ENCODE assay signal across 18 cellular contexts in genomic region chr11:2934611-2935239, GRCh38. TPM values are rescaled to one million over a fixed set of nuclear protein-coding genes. Genes with fewer than 3 reads are reported as not detected.
DNase-seq lines count a peak whose midpoint lies in the region; ATAC-seq and TF ChIP-seq lines count a peak whose summit lies in the region.
"Had no signal": no experiment of that assay in that cellular context is flagged by ENCODE, and none has a peak within 500 bp of the region (broad histone marks: within the 10 kb centered on the region; RNA-seq: fewer than 3 reads in every experiment).

No MANE protein-coding gene starts in this region.

- H3K36me3 ChIP-seq in mucosa of descending colon (ENCODE audit: low read depth) (no peaks in the 10 kb centered on the region), upper lobe of right lung (no peaks in the 10 kb centered on the region)

- H3K4me3 ChIP-seq in mucosa of descending colon: no peak overlapping the region
- no peak overlapping the region for H3K4me3 ChIP-seq in upper lobe of right lung
- H3K4me3 ChIP-seq: GM23248 had no signal

- H3K4me1 ChIP-seq in mucosa of descending colon (ENCODE audit: low read depth): peaks cover 7% of the 10 kb centered on the region
- H3K4me1 ChIP-seq in upper lobe of right lung: peaks cover 7% of the 10 kb centered on the region

- H3K27ac ChIP-seq in upper lobe of right lung: no peak overlapping the region
- H3K27ac ChIP-seq: GM23248 had no signal

- intact Hi-C loops in mucosa of descending colon (cut with DNase I, micrococcal nuclease) (no loop called here), upper lobe of right lung (cut with DNase I) (no loop called here)

- TF ChIP-seq CTCF in mucosa of descending colon (IDR thresholded peaks at IDR 0.05) (no peak), upper lobe of right lung (IDR thresholded peaks at IDR 0.05) (no peak)

- H3K27me3 ChIP-seq in upper lobe of right lung: no peaks in the 10 kb centered on the region

- peaks cover 9% of the 10 kb centered on the region for H3K9me3 ChIP-seq in mucosa of descending colon
- H3K9me3 ChIP-seq in upper lobe of right lung: no peaks in the 10 kb centered on the region

- ATAC-seq in mucosa of descending colon (no peak), upper lobe of right lung (no peak), HG03460 (IDR thresholded peaks at IDR 0.05; ENCODE audit: unreplicated experiment) (no peak)
- ATAC-seq: HCT116, Panc1 had no signal

- DNase-seq in activated naive CD4-positive, alpha-beta T cell treated with anti-CD3 and anti-CD28 coated beads, Interleukin-2, amount 50 U/mL, for 16 hours: peak; percentile 6
- no peak for DNase-seq in activated naive CD4-positive, alpha-beta T cell (lab: John Stamatoyannopoulos, UW)
- DNase-seq in NCI-H2196 treated with DMSO at 0.1 percent for 48 hours (lab: John Stamatoyannopoulos, UW; ENCODE audit: unreplicated experiment): peak; percentile 47
- peak in 2 of 3 donors; percentile 28 to 34 for DNase-seq in mucosa of descending colon
- DNase-seq in upper lobe of right lung: peak; percentile 45
- no peak for DNase-seq in central memory CD4-positive, alpha-beta T cell
- DNase-seq: COR-L47, GF-D8, GM23248, KBM-7, NCI-H1417 treated with DMSO at 0.1 percent for 48 hours, NCI-H1930, NCI-H510A treated with DMSO at 0.1 percent for 48 hours, NCI-H82, SHP77 treated with DMSO at 0.1 percent for 48 hours had no signal

RNA-seq across cellular contexts. Expression of gene PHLDA2, which starts 5.5 kb away (rescaled TPM):
- total RNA-seq in mucosa of descending colon (10 to 100 TPM in 2 of 3 donors, 1 to 10 TPM in 1; 8.9 to 25.6 (median 23.9) TPM), upper lobe of right lung (15.5 TPM)

RNA-seq across cellular contexts. Expression of gene CDKN1C, which starts 49.1 kb away (rescaled TPM):
- 10 to 100 TPM in 2 of 3 donors, 1 to 10 TPM in 1; 3.0 to 40.3 (median 10.2) TPM for total RNA-seq in mucosa of descending colon
- total RNA-seq in upper lobe of right lung: 42.1 TPM

RNA-seq across cellular contexts. Expression of gene NAP1L4, which starts 57.4 kb away (rescaled TPM):
- total RNA-seq in mucosa of descending colon: 100 to 1,000 TPM in 1 of 3 donors, 10 to 100 TPM in 2; 94.0 to 116 (median 99.8) TPM
- 92.7 TPM for total RNA-seq in upper lobe of right lung

Comparison
In these comparisons a context has a peak if more than half of its experiments do, and no peak if none do; other contexts are left out.
1. DNase-seq: peak in activated naive CD4-positive, alpha-beta T cell treated with anti-CD3 and anti-CD28 coated beads, Interleukin-2, amount 50 U/mL, for 16 hours (single experiment), NCI-H2196 treated with DMSO at 0.1 percent for 48 hours (single experiment), mucosa of descending colon (2 of 3) and upper lobe of right lung (single experiment); none in activated naive CD4-positive, alpha-beta T cell (0 of 4) and central memory CD4-positive, alpha-beta T cell (single experiment).